ENCODE assay signal across 21 cellular contexts in the genomic region with DNA sequence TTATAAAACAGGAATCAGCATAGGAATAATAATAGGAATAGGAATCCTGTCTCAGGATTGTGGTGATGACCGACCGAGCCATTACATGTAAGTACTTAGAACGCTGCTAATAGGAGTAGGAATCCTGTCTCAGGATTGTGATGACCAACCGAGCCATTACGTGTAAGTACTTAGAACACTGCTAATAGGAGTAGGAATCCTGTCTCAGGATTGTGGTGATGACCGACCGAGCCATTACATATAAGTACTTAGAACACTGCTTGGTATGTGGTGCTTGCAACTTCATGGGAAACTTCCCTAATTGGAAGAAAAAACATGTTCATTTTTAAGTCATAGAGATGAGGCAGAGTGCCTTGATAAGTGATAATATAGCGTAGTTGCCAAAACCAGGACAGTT. TPM values are rescaled to one million over a fixed set of nuclear protein-coding genes. Genes with fewer than 3 reads are reported as not detected.
DNase-seq lines count a peak whose midpoint lies in the region; ATAC-seq and TF ChIP-seq lines count a peak whose summit lies in the region.
"Had no signal": no experiment of that assay in that cellular context is flagged by ENCODE, and none has a peak within 500 bp of the region (broad histone marks: within the 10 kb centered on the region; RNA-seq: fewer than 3 reads in every experiment).

No MANE protein-coding gene starts in this region.

- H3K27me3 ChIP-seq in muscle layer of duodenum (ENCODE audit: low read depth, low read length) (no peaks in the 10 kb centered on the region), psoas muscle (ENCODE audit: insufficient read depth in 3 of 3, low read length in 2 of 3) (peaks cover 0 to 7% (median 0%) of the 10 kb centered on the region in 3 donors)
- H3K27me3 ChIP-seq: gastrocnemius medialis had no signal

- intact Hi-C loops in natural killer cell (cut with micrococcal nuclease), result no loop called here
- intact Hi-C loops in psoas muscle (cut with DNase I), result loop anchor here in 1 of 2 donors (5.0 kb wide), 1 partner anchor 178 kb away; a partner anchor contains a TSS

- H3K4me1 Mint-ChIP-seq in natural killer cell treated with Interleukin-12 subunit alpha and Interleukin-12 subunit beta and Interleukin-15 and Interleukin-18, amount 100 ng/mL, for 72 hours (ENCODE audit: low read depth in 2 of 2), result peaks cover 22 to 49% of the 10 kb centered on the region in 2 donors
- H3K4me1 Mint-ChIP-seq in natural killer cell, result peaks cover 23 to 24% of the 10 kb centered on the region in 2 donors
- H3K4me1 Mint-ChIP-seq in brain, result peaks cover 48% of the 10 kb centered on the region

- no peaks in the 10 kb centered on the region for H3K9me3 ChIP-seq in muscle layer of duodenum (ENCODE audit: control insufficient read depth in 1 of 2, low read length in 2 of 2)
- H3K9me3 ChIP-seq in psoas muscle, result no peaks in the 10 kb centered on the region
- H3K9me3 ChIP-seq: gastrocnemius medialis had no signal

- H3K36me3 ChIP-seq in muscle layer of duodenum (ENCODE audit: control insufficient read depth in 1 of 2, insufficient read depth in 2 of 2, low read length in 2 of 2) (peaks cover 0 to 12% of the 10 kb centered on the region in 2 donors), psoas muscle (ENCODE audit: insufficient read depth in 1 of 2, low read depth in 1 of 2) (no peaks in the 10 kb centered on the region)
- H3K36me3 ChIP-seq: gastrocnemius medialis had no signal

- no peaks in the 10 kb centered on the region for H3K27me3 Mint-ChIP-seq in natural killer cell treated with Interleukin-12 subunit alpha and Interleukin-12 subunit beta and Interleukin-15 and Interleukin-18, amount 100 ng/mL, for 72 hours
- no peaks in the 10 kb centered on the region for H3K27me3 Mint-ChIP-seq in natural killer cell (ENCODE audit: low read depth in 2 of 2)
- peaks cover 3% of the 10 kb centered on the region for H3K27me3 Mint-ChIP-seq in brain
- H3K27me3 Mint-ChIP-seq: activated B cell treated with CpG ODN at 0.5 μM for 24 hours; activated naive CD4-positive, alpha-beta T cell treated with anti-CD3 and anti-CD28 coated beads, Interleukin-2, amount 10 ng/mL, durations not matched to agents 7 days and 5 days; CD4-positive, alpha-beta T cell had no signal

- TF ChIP-seq CTCF in natural killer cell (IDR thresholded peaks at IDR 0.05) (no peak), brain (conservative IDR thresholded peaks at IDR 0.05) (no peak), psoas muscle (IDR thresholded peaks at IDR 0.05) (no peak)

- peaks cover 16% of the 10 kb centered on the region for H3K36me3 Mint-ChIP-seq in natural killer cell treated with Interleukin-12 subunit alpha and Interleukin-12 subunit beta and Interleukin-15 and Interleukin-18, amount 100 ng/mL, for 72 hours
- H3K36me3 Mint-ChIP-seq in natural killer cell, result peaks cover 9% of the 10 kb centered on the region
- H3K36me3 Mint-ChIP-seq in brain, result no peaks in the 10 kb centered on the region

- no peak for ATAC-seq in natural killer cell treated with Interleukin-12 subunit alpha and Interleukin-12 subunit beta and Interleukin-15 and Interleukin-18, amount 100 ng/mL, for 72 hours
- ATAC-seq in natural killer cell (no peak), HG03025 (IDR thresholded peaks at IDR 0.05; ENCODE audit: low FRiP score, unreplicated experiment) (no peak), psoas muscle (no peak)
- ATAC-seq: gastrocnemius medialis had no signal

- H3K27ac ChIP-seq in muscle layer of duodenum (ENCODE audit: low read length) (peak overlapping the region; percentile 28), psoas muscle (no peak overlapping the region)

- WGBS in psoas muscle, 3 donors, result 80 to 84% (median 83%) methylated on average over 8 of the region's 8 CpGs

- no peak for DNase-seq in natural killer cell treated with Interleukin-12 subunit alpha and Interleukin-12 subunit beta and Interleukin-15 and Interleukin-18, amount 100 ng/mL, for 72 hours (ENCODE audit: low spot score)
- DNase-seq in natural killer cell (no peak), NCI-H446 (lab: John Stamatoyannopoulos, UW) (no peak), SK-N-DZ (ENCODE audit: low spot score) (no peak), psoas muscle (no peak)
- DNase-seq: activated B cell treated with CpG ODN at 0.5 μM for 24 hours; activated CD4-positive, alpha-beta T cell treated with anti-CD3 and anti-CD28 coated beads, Interleukin-2, amount 50 U/mL, for 48 hours; activated naive CD4-positive, alpha-beta T cell treated with anti-CD3 and anti-CD28 coated beads, Interleukin-2, amount 10 ng/mL, durations not matched to agents 7 days and 5 days; activated T-cell treated with anti-CD3 and anti-CD28 coated beads, Interleukin-2, amount 50 U/mL, for 1 hour; CD4-positive, alpha-beta T cell; cerebellar nuclear complex; gastrocnemius medialis; GDM1; kidney; mesendoderm; NCI-H2029 treated with DMSO at 0.1 percent for 48 hours; RPMI8226; stimulated activated CD4-positive, alpha-beta T cell treated with anti-CD3 and anti-CD28 coated beads, Interleukin-1b, Interleukin-23, amount 100 ng/mL, for 48 hours had no signal

- H3K4me1 ChIP-seq in muscle layer of duodenum (ENCODE audit: control insufficient read depth in 1 of 2, insufficient read depth in 2 of 2, low read length in 2 of 2), result peaks cover 0 to 22% of the 10 kb centered on the region in 2 donors
- H3K4me1 ChIP-seq in psoas muscle, result no peaks in the 10 kb centered on the region

- peak overlapping the region in 1 of 2 donors; percentile 24 for H3K27ac Mint-ChIP-seq in natural killer cell treated with Interleukin-12 subunit alpha and Interleukin-12 subunit beta and Interleukin-15 and Interleukin-18, amount 100 ng/mL, for 72 hours
- H3K27ac Mint-ChIP-seq in natural killer cell (no peak overlapping the region), brain (peak overlapping the region in 3 of 5 experiments; percentile 36 to 84 (median 59))
- H3K27ac Mint-ChIP-seq: activated B cell treated with CpG ODN at 0.5 μM for 24 hours; activated naive CD4-positive, alpha-beta T cell treated with anti-CD3 and anti-CD28 coated beads, Interleukin-2, amount 10 ng/mL, durations not matched to agents 7 days and 5 days; CD4-positive, alpha-beta T cell had no signal

- H3K4me3 Mint-ChIP-seq in natural killer cell treated with Interleukin-12 subunit alpha and Interleukin-12 subunit beta and Interleukin-15 and Interleukin-18, amount 100 ng/mL, for 72 hours, result peak overlapping the region; percentile 72
- H3K4me3 Mint-ChIP-seq in natural killer cell, result no peak overlapping the region
- peak overlapping the region in 2 of 5 experiments; percentile 2 to 18 for H3K4me3 Mint-ChIP-seq in brain
- H3K4me3 Mint-ChIP-seq: activated B cell treated with CpG ODN at 0.5 μM for 24 hours; activated naive CD4-positive, alpha-beta T cell treated with anti-CD3 and anti-CD28 coated beads, Interleukin-2, amount 10 ng/mL, durations not matched to agents 7 days and 5 days; CD4-positive, alpha-beta T cell had no signal

- H3K9me3 Mint-ChIP-seq in natural killer cell treated with Interleukin-12 subunit alpha and Interleukin-12 subunit beta and Interleukin-15 and Interleukin-18, amount 100 ng/mL, for 72 hours, result no peaks in the 10 kb centered on the region
- H3K9me3 Mint-ChIP-seq in natural killer cell (no peaks in the 10 kb centered on the region), brain (peaks cover 0 to 20% (median 7%) of the 10 kb centered on the region in 5 experiments)
- H3K9me3 Mint-ChIP-seq: activated B cell treated with CpG ODN at 0.5 μM for 24 hours; CD4-positive, alpha-beta T cell had no signal

- H3K4me3 ChIP-seq in muscle layer of duodenum (ENCODE audit: low read depth in 1 of 2, low read length in 2 of 2) (no peak overlapping the region), psoas muscle (no peak overlapping the region)
- H3K4me3 ChIP-seq: gastrocnemius medialis had no signal

RNA-seq across cellular contexts. Expression of a gene that starts 30.0 kb away (rescaled TPM):
- total RNA-seq in natural killer cell treated with Interleukin-12 subunit alpha and Interleukin-12 subunit beta and Interleukin-15 and Interleukin-18, amount 100 ng/mL, for 72 hours, result 10 to 100 TPM; 16.0 to 21.6 TPM
- total RNA-seq in natural killer cell (10 to 100 TPM; 17.8 to 28.8 (median 20.9) TPM), psoas muscle (10 to 100 TPM in 2 of 4 donors, 1 to 10 TPM in 2; 7.8 to 12.6 (median 10.0) TPM)
- polyA plus RNA-seq in brain (ENCODE audit: insufficient read depth, low read depth, low replicate concordance) (1.3 TPM), psoas muscle (10 to 100 TPM in 1 of 3 donors, 1 to 10 TPM in 2; 3.7 to 13.9 (median 4.8) TPM)
- 4.8 and 5.1 TPM in 2 replicates for polyA plus RNA-seq in SK-N-DZ (2014; cell fraction: cytosol; rRNA removed)
- polyA plus RNA-seq in SK-N-DZ (2014; cell fraction: nucleus; rRNA removed), result 3.1 and 4.1 TPM in 2 replicates

Comparison
In these comparisons a context has a peak if more than half of its experiments do, and no peak if none do; other contexts are left out.
1. H3K27ac Mint-ChIP-seq: peak in brain (3 of 5); none in natural killer cell (0 of 2).